ENCODE assay signal across 8 cellular contexts in the genomic region with DNA sequence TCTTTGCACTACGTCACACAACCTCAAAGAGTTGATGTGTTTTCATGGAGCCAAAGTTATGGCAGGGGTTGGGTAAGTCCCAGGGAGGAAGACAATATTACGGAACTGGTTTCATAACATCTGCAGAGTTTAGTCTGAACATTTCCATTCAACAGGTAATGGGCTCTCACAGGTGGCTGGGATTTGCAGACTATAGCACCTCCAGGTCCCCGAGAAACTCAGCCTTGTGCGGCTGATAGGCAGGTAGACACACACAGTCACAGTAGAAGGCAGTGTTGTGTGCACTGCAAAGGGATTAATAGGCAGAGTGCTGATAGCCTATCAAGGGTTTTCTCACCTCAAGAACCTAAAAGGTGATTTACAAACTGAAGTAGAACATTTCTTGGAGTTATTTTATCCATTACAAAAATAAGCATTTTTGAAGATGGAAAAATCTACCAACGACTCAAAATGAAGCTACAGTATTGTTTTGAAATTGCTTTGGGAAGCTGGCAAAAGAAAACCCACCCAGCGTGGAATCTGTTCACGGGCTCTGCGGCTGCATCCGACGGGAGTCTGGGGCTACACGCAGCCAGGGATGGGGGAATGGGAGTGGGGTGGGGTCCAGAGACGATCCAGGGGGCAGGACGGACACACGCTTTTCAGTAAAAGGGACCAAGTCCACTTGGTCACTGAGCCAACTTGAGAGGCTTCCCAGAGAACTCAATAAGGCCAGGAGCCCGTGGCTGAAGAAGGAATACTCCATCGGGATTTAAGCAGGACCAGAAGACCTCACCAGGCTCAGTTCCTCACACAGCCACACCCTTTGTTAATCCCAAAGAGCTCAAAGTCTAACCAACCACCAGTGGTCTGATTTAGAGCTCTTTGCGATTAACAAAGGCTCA.
DNase-seq lines count a peak whose midpoint lies in the region; TF ChIP-seq lines count a peak whose summit lies in the region.

No MANE protein-coding gene starts in this region.

- peaks cover 47% of the 10 kb centered on the region for H3K4me1 ChIP-seq in Loucy (ENCODE audit: insufficient read depth, low read length, poor library complexity, severe bottlenecking)
- H3K4me1 ChIP-seq in urinary bladder (ENCODE audit: insufficient read depth): no peaks in the 10 kb centered on the region

- no peaks in the 10 kb centered on the region for H3K9me2 ChIP-seq in Loucy (replicated peaks; ENCODE audit: low read depth, low read length)

- H3K9me3 ChIP-seq in Loucy (ENCODE audit: insufficient read depth, low read depth, low read length): no peaks in the 10 kb centered on the region

- DNase-seq in Daoy (ENCODE audit: low read depth): peak; percentile 33
- no peak for DNase-seq in coronary artery (ENCODE audit: low spot score)
- peak; percentile 60 for DNase-seq in medulla oblongata (ENCODE audit: extremely low spot score)
- no peak for DNase-seq in cerebellar cortex (ENCODE audit: low spot score)
- DNase-seq in NCI-H146 (lab: John Stamatoyannopoulos, UW): no peak
- no peak for DNase-seq in NCI-H1105 (lab: John Stamatoyannopoulos, UW)

- no peaks in the 10 kb centered on the region for H3F3A ChIP-seq in Loucy (ENCODE audit: low read depth)

- H3K79me2 ChIP-seq in Loucy (ENCODE audit: insufficient read depth, low read length): peaks cover 47% of the 10 kb centered on the region

- no peaks in the 10 kb centered on the region for H3K36me3 ChIP-seq in Loucy (ENCODE audit: insufficient read depth, low read length)
- no peaks in the 10 kb centered on the region for H3K36me3 ChIP-seq in urinary bladder (ENCODE audit: insufficient read depth)

- H3K27ac ChIP-seq in coronary artery: peak overlapping the region; percentile 92 to 93
- no peak overlapping the region for H3K27ac ChIP-seq in urinary bladder (ENCODE audit: low read depth)

- 36% methylated on average over 17 of the region's 17 CpGs for WGBS in urinary bladder

- TF ChIP-seq CTCF in Loucy (conservative IDR thresholded peaks at IDR 0.05; ENCODE audit: low read length) (no peak), coronary artery (IDR thresholded peaks at IDR 0.05) (no peak)

- H3K4me3 ChIP-seq in Loucy (ENCODE audit: low read length, poor library complexity, severe bottlenecking): peak overlapping the region; percentile 94
- peak overlapping the region; percentile 94 for H3K4me3 ChIP-seq in coronary artery
- H3K4me3 ChIP-seq in urinary bladder (ENCODE audit: low read depth, low read length): peak overlapping the region; percentile 94

- H3K27me3 ChIP-seq in Loucy (ENCODE audit: insufficient read depth, low read length, poor library complexity, severe bottlenecking): no peaks in the 10 kb centered on the region

- H4K20me1 ChIP-seq in Loucy (ENCODE audit: insufficient read depth, low read length, poor library complexity, severe bottlenecking): peaks cover 3% of the 10 kb centered on the region

- peak overlapping the region; percentile 91 for H3K9ac ChIP-seq in Loucy (ENCODE audit: low read depth, low read length, poor library complexity, severe bottlenecking)

- H3K4me2 ChIP-seq in Loucy (ENCODE audit: low read depth, low read length, poor library complexity, severe bottlenecking): peak overlapping the region; percentile 82

- H2AFZ ChIP-seq in Loucy (ENCODE audit: low read length): peak overlapping the region; percentile 96

Comparison
In these comparisons a context has a peak if more than half of its experiments do, and no peak if none do; other contexts are left out.
1. DNase-seq: peak in Daoy (single experiment) and medulla oblongata (single experiment); none in coronary artery (single experiment), cerebellar cortex (single experiment), NCI-H146 (single experiment) and NCI-H1105 (single experiment).
2. Peak in every context shown above with its lines, with median percentiles within 50 percentile points of each other: H3K4me3 ChIP-seq.